8 cellular contexts compared by ENCODE assay signal in genomic region chr16:70523621-70524405, GRCh38. TPM values are rescaled to one million over a fixed set of nuclear protein-coding genes. Genes with fewer than 3 reads are reported as not detected.
A peak's percentile ranks its signal among the peaks of the same experiment; 100 is the strongest.
DNase-seq lines count a peak whose midpoint lies in the region; ATAC-seq and TF ChIP-seq lines count a peak whose summit lies in the region.

TSS of gene SF3B3 (plus strand) at chr16:70523816. CDS start at chr16:70526657, 2,841 bp downstream.

- peaks cover 12% of the 10 kb centered on the region for H3K36me3 ChIP-seq in thoracic aorta

- peak within 1 kb of the TSS; percentile 81 to 86 for H3K27ac ChIP-seq in thoracic aorta

- DNase-seq in Calu3 (peak; percentile 66), LHCN-M2 (ENCODE audit: low read depth) (no peak), SHP77 treated with DMSO at 0.1 percent for 48 hours (lab: John Stamatoyannopoulos, UW) (peak; percentile 96), globus pallidus (ENCODE audit: low spot score) (peak; percentile 84), occipital lobe (lab: John Stamatoyannopoulos, UW) (peak; percentile 72), thoracic aorta (ENCODE audit: low spot score) (no peak)
- peak; percentile 80 for DNase-seq in activated naive CD4-positive, alpha-beta T cell treated with anti-CD3 and anti-CD28 coated beads, Interleukin-2, amount 10 ng/mL, durations not matched to agents 7 days and 5 days

- intact Hi-C loops in Calu3 (cut with micrococcal nuclease; ENCODE audit: unreplicated experiment) = no loop called here

- no peaks in the 10 kb centered on the region for H3K27me3 ChIP-seq in thoracic aorta (replicated peaks; ENCODE audit: insufficient read depth)

- peak within 1 kb of the TSS; percentile 99 for H3K27ac Mint-ChIP-seq in Calu3 (ENCODE audit: unreplicated experiment)
- peak within 1 kb of the TSS; percentile 99 for H3K27ac Mint-ChIP-seq in activated naive CD4-positive, alpha-beta T cell treated with anti-CD3 and anti-CD28 coated beads, Interleukin-2, amount 10 ng/mL, durations not matched to agents 7 days and 5 days

- no peaks in the 10 kb centered on the region for H3K27me3 Mint-ChIP-seq in Calu3 (ENCODE audit: unreplicated experiment)
- H3K27me3 Mint-ChIP-seq in activated naive CD4-positive, alpha-beta T cell treated with anti-CD3 and anti-CD28 coated beads, Interleukin-2, amount 10 ng/mL, durations not matched to agents 7 days and 5 days = no peaks in the 10 kb centered on the region

- peak within 1 kb of the TSS; percentile 78 for H3K4me3 ChIP-seq in thoracic aorta

- TF ChIP-seq CTCF in Calu3 (IDR thresholded peaks at IDR 0.05; ENCODE audit: unreplicated experiment) = no peak
- no peak for TF ChIP-seq CTCF in thoracic aorta (IDR thresholded peaks at IDR 0.05)

- no TSS peak for BruUV-seq in Calu3 (replicated peaks; lab: Mats Ljungman, UMichigan)

- H3K4me1 ChIP-seq in thoracic aorta (ENCODE audit: control insufficient read depth in 1 of 2, low read depth in 2 of 2) = peaks cover 12 to 41% of the 10 kb centered on the region in 2 donors

- H3K9me3 ChIP-seq in thoracic aorta = no peaks in the 10 kb centered on the region

- CTCF ChIA-PET in Calu3 (lab: Charles Lee) = interaction anchor here (0.8 kb wide), 1 partner anchor 8 kb away, joined by 4 read pairs; no protein-coding TSS in a partner anchor
- CTCF ChIA-PET in activated naive CD4-positive, alpha-beta T cell treated with anti-CD3 and anti-CD28 coated beads, Interleukin-2, amount 10 ng/mL, durations not matched to agents 7 days and 5 days (lab: Charles Lee) = interaction anchor here (1.1 kb wide), 1 partner anchor 15 kb away, joined by 5 read pairs; no protein-coding TSS in a partner anchor

- no peaks in the 10 kb centered on the region for H3K9me3 Mint-ChIP-seq in Calu3 (ENCODE audit: low read depth, unreplicated experiment)
- H3K9me3 Mint-ChIP-seq in activated naive CD4-positive, alpha-beta T cell treated with anti-CD3 and anti-CD28 coated beads, Interleukin-2, amount 10 ng/mL, durations not matched to agents 7 days and 5 days = no peaks in the 10 kb centered on the region

- H3K4me1 Mint-ChIP-seq in Calu3 (ENCODE audit: low read depth, unreplicated experiment) = peaks cover 21% of the 10 kb centered on the region
- peaks cover 60% of the 10 kb centered on the region for H3K4me1 Mint-ChIP-seq in activated naive CD4-positive, alpha-beta T cell treated with anti-CD3 and anti-CD28 coated beads, Interleukin-2, amount 10 ng/mL, durations not matched to agents 7 days and 5 days

- peak; percentile 47 for ATAC-seq in GM21619 (IDR thresholded peaks at IDR 0.05; ENCODE audit: unreplicated experiment)
- peak; percentile 89 for ATAC-seq in thoracic aorta (ENCODE audit: insufficient number of reproducible peaks, low FRiP score, low read depth)

- H3K36me3 Mint-ChIP-seq in Calu3 (ENCODE audit: insufficient read depth, unreplicated experiment) = peaks cover 69% of the 10 kb centered on the region
- H3K36me3 Mint-ChIP-seq in activated naive CD4-positive, alpha-beta T cell treated with anti-CD3 and anti-CD28 coated beads, Interleukin-2, amount 10 ng/mL, durations not matched to agents 7 days and 5 days = peaks cover 60% of the 10 kb centered on the region

- peak within 1 kb of the TSS; percentile 89 for H3K4me3 Mint-ChIP-seq in Calu3 (ENCODE audit: low read depth, unreplicated experiment)
- H3K4me3 Mint-ChIP-seq in activated naive CD4-positive, alpha-beta T cell treated with anti-CD3 and anti-CD28 coated beads, Interleukin-2, amount 10 ng/mL, durations not matched to agents 7 days and 5 days = peak within 1 kb of the TSS; percentile 99

RNA-seq across cellular contexts. Expression of gene SF3B3, which starts in this region (rescaled TPM):
- total RNA-seq in Calu3 (2022) (449 and 463 TPM in 2 replicates), LHCN-M2 (2014; rRNA removed) (124 and 194 TPM in 2 replicates), occipital lobe (87.3 TPM), thoracic aorta (100 to 1,000 TPM in 1 of 2 donors, 10 to 100 TPM in 1; 94.6 to 123 TPM)
- polyA plus RNA-seq in LHCN-M2 (2012) = 175 TPM

Comparison
In these comparisons a context has a peak if more than half of its experiments do, and no peak if none do; other contexts are left out.
1. DNase-seq: peak in Calu3 (single experiment), SHP77 treated with DMSO at 0.1 percent for 48 hours (single experiment), activated naive CD4-positive, alpha-beta T cell treated with anti-CD3 and anti-CD28 coated beads, Interleukin-2, amount 10 ng/mL, durations not matched to agents 7 days and 5 days (single experiment), globus pallidus (single experiment) and occipital lobe (single experiment); none in LHCN-M2 (single experiment) and thoracic aorta (single experiment).